Comparison of ENCODE assay signal across 8 cellular contexts in the genomic region with DNA sequence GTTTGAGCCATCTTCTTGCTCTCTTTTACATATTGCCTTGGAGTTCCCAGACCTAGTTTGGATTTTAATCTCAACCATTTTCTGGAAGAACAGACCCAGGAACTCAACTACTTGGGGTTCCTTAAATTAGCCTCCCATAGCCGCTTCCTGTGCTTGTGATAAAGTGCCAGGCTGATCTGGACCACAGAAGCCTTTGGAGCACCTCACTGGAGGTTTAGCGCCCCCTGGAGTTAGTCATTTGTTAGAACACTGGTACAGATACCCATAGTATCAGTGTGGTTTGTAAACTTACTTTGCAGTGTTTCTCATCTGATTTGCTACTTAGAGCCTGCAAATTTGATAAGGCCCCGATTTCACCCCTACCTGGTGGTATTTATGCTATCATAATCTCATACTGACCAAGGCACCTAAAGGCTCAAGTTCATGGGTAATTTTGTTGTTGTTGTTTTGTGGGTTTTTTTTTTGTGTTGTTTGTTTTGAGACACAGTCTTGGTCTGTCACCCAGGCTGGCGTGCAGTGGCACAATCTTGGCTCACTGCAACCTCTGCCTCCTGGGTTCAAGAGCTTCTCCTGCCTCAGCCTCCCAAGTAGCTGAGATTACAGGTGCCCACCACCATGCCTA. TPM values are rescaled to one million over a fixed set of nuclear protein-coding genes. Genes with fewer than 3 reads are reported as not detected.
DNase-seq lines count a peak whose midpoint lies in the region; ATAC-seq, FAIRE-seq and TF ChIP-seq lines count a peak whose summit lies in the region.

No MANE protein-coding gene starts in this region.

- 18 to 23% (median 22%) methylated on average over 4 of the region's 4 CpGs for WGBS in adrenal gland, 4 donors

- no peaks in the 10 kb centered on the region for H3K9me3 ChIP-seq in adrenal gland (replicated peaks in 1 of 3)
- no peaks in the 10 kb centered on the region for H3K9me3 ChIP-seq in right atrium auricular region
- no peaks in the 10 kb centered on the region for H3K9me3 ChIP-seq in gastrocnemius medialis

- no peak overlapping the region for H3K4me3 ChIP-seq in adrenal gland
- no peak overlapping the region for H3K4me3 ChIP-seq in right atrium auricular region
- no peak overlapping the region for H3K4me3 ChIP-seq in gastrocnemius medialis

- DNase-seq in GM18507 (ENCODE audit: extremely low spot score, insufficient read length, low read depth), result peak; percentile 51
- peak; percentile 67 for DNase-seq in NCI-H1694 treated with DMSO at 0.1 percent for 48 hours (lab: John Stamatoyannopoulos, UW)
- peak; percentile 33 to 78 (median 71) for DNase-seq in T-helper 1 cell
- peak; percentile 77 to 91 (median 85) for DNase-seq in adrenal gland
- peak; percentile 69 for DNase-seq in right atrium auricular region (ENCODE audit: low spot score)
- peak; percentile 64 to 72 for DNase-seq in gastrocnemius medialis

- TF ChIP-seq CTCF in 22Rv1 (IDR thresholded peaks at IDR 0.05) (peak; percentile 98), adrenal gland (IDR thresholded peaks at IDR 0.05) (peak; percentile 82 to 87 (median 86)), right atrium auricular region (IDR thresholded peaks at IDR 0.05) (peak; percentile 73 to 92), gastrocnemius medialis (IDR thresholded peaks at IDR 0.05 in 4 of 5, conservative IDR thresholded peaks at IDR 0.05 in 1 of 5) (peak; percentile 83 to 93 (median 84))

- TF ChIP-seq POLR2A in adrenal gland (IDR thresholded peaks at IDR 0.05) (no peak), gastrocnemius medialis (IDR thresholded peaks at IDR 0.05) (no peak)

- H3K4me1 ChIP-seq in adrenal gland (replicated peaks in 1 of 2) (peaks cover 11 to 45% of the 10 kb centered on the region in 2 donors), right atrium auricular region (peaks cover 0 to 38% of the 10 kb centered on the region in 2 donors), gastrocnemius medialis (peaks cover 19 to 25% of the 10 kb centered on the region in 2 donors)

- no peak overlapping the region for H3K27ac ChIP-seq in 22Rv1
- H3K27ac ChIP-seq in adrenal gland, result no peak overlapping the region
- H3K27ac ChIP-seq in right atrium auricular region, result no peak overlapping the region
- peak overlapping the region in 1 of 4 donors; percentile 32 for H3K27ac ChIP-seq in gastrocnemius medialis

- peaks cover 0 to 53% of the 10 kb centered on the region in 2 donors for H3K36me3 ChIP-seq in adrenal gland (replicated peaks in 1 of 2)
- peaks cover 53% of the 10 kb centered on the region for H3K36me3 ChIP-seq in right atrium auricular region
- H3K36me3 ChIP-seq in gastrocnemius medialis, result peaks cover 0 to 47% of the 10 kb centered on the region in 2 donors

- intact Hi-C loops in adrenal gland (cut with DNase I) (loop anchor here (5.0 to 10.0 kb wide), 3 partner anchors 67 to 132 kb away; partner anchors contain the start of gene POP5 (in 2 of the 2)), gastrocnemius medialis (cut with DNase I; ENCODE audit: low total_unique reads) (loop anchor here (1.0 to 10.0 kb wide), 3 partner anchors 67 to 261 kb away; partner anchors contain the start of gene HNF1A)

- peak; percentile 79 for FAIRE-seq in GM18507 (lab: Jason Lieb, UNC)

- no peaks in the 10 kb centered on the region for H3K27me3 ChIP-seq in adrenal gland
- H3K27me3 ChIP-seq in right atrium auricular region, result no peaks in the 10 kb centered on the region
- H3K27me3 ChIP-seq in gastrocnemius medialis, result no peaks in the 10 kb centered on the region

- ATAC-seq in gastrocnemius medialis, result peak; percentile 58 to 84
- ATAC-seq in HG03159 (IDR thresholded peaks at IDR 0.05; ENCODE audit: unreplicated experiment), result no peak

- in situ Hi-C loops in gastrocnemius medialis (cut with MboI; ENCODE audit: low sequenced_read_pairs in 4 of 4), result loop anchor here (5.0 to 10.0 kb wide), 4 partner anchors 67 to 261 kb away; partner anchors contain the start of genes POP5 (in 4 of the 4), CABP1 (in 1 of the 4) and HNF1A (in 1 of the 4)

RNA-seq across cellular contexts. Expression of gene UNC119B, which starts 3.7 kb away (rescaled TPM):
- total RNA-seq in adrenal gland (10 to 100 TPM; 44.4 to 97.5 (median 70.0) TPM), right atrium auricular region (10 to 100 TPM in 1 of 2 donors, 1 to 10 TPM in 1; 8.9 to 13.1 TPM), gastrocnemius medialis (1 to 10 TPM; 4.7 to 8.7 (median 7.8) TPM)
- polyA plus RNA-seq in adrenal gland, result 10 to 100 TPM; 14.0 to 43.9 (median 17.9) TPM

RNA-seq across cellular contexts. Expression of gene ACADS, which starts 11.7 kb away (rescaled TPM):
- total RNA-seq in adrenal gland, result 100 to 1,000 TPM in 4 of 8 donors, 10 to 100 TPM in 4; 54.9 to 179 (median 97.4) TPM
- polyA plus RNA-seq in adrenal gland, result 10 to 100 TPM in 2 of 3 donors, 1 to 10 TPM in 1; 6.2 to 68.4 (median 53.9) TPM
- total RNA-seq in right atrium auricular region, result 10 to 100 TPM; 58.6 to 92.6 TPM
- total RNA-seq in gastrocnemius medialis, result 100 to 1,000 TPM; 166 to 224 (median 200) TPM

RNA-seq across cellular contexts. Expression of gene MLEC, which starts 27.0 kb away (rescaled TPM):
- total RNA-seq in adrenal gland (100 to 1,000 TPM; 210 to 555 (median 303) TPM), right atrium auricular region (100 to 1,000 TPM in 1 of 2 donors, 10 to 100 TPM in 1; 89.7 to 179 TPM), gastrocnemius medialis (10 to 100 TPM; 46.5 to 89.4 (median 60.1) TPM)
- 100 to 1,000 TPM in 1 of 3 donors, 10 to 100 TPM in 2; 68.3 to 286 (median 90.0) TPM for polyA plus RNA-seq in adrenal gland
